In genomic region chr1:162872981-162873380, GRCh38 we compare ENCODE assay signal across 17 cellular contexts. TPM values are rescaled to one million over a fixed set of nuclear protein-coding genes. Genes with fewer than 3 reads are reported as not detected.
"Had no signal": no experiment of that assay in that cellular context is flagged by ENCODE, and none has a peak within 500 bp of the region (broad histone marks: within the 10 kb centered on the region; RNA-seq: fewer than 3 reads in every experiment).

No MANE protein-coding gene starts in this region.

- H3K4me3 ChIP-seq: dorsolateral prefrontal cortex, esophagus squamous epithelium, testis had no signal

- H3K4me1 Mint-ChIP-seq: stimulated activated naive CD8-positive, alpha-beta T cell treated with anti-CD3 and anti-CD28 coated beads, Interleukin-15, amount 100 ng/mL, for 72 hours; T-helper 17 cell had no signal

- H3K27ac Mint-ChIP-seq: nephron progenitor cell; stimulated activated naive CD8-positive, alpha-beta T cell treated with anti-CD3 and anti-CD28 coated beads, Interleukin-15, amount 100 ng/mL, for 72 hours; T-helper 17 cell had no signal

- DNase-seq: activated CD4-positive, alpha-beta T cell treated with anti-CD3 and anti-CD28 coated beads, Interleukin-2, amount 50 U/mL, for 4 hours; activated naive CD4-positive, alpha-beta T cell treated with anti-CD3 and anti-CD28 coated beads, Interleukin-2, amount 50 U/mL, for 16 hours; activated T-cell treated with anti-CD3 and anti-CD28 coated beads, Interleukin-2, amount 50 U/mL, for 1 hour; dorsolateral prefrontal cortex; esophagus squamous epithelium; mesendoderm; nephron progenitor cell; stimulated activated CD4-positive, alpha-beta T cell treated with anti-CD3 and anti-CD28 coated beads, Interleukin-15, amount 100 ng/mL, for 24 hours; stimulated activated CD4-positive, alpha-beta T cell treated with anti-CD3 and anti-CD28 coated beads, Interleukin-4, amount 100 ng/mL, for 24 hours; stimulated activated naive CD8-positive, alpha-beta T cell treated with anti-CD3 and anti-CD28 coated beads, Interleukin-15, amount 100 ng/mL, for 72 hours; T-helper 17 cell; testis had no signal

- H3K36me3 ChIP-seq: esophagus squamous epithelium had no signal

- H3K9me3 ChIP-seq: testis had no signal

- H3K27me3 ChIP-seq: dorsolateral prefrontal cortex, testis had no signal

- H3K4me3 Mint-ChIP-seq: nephron progenitor cell; stimulated activated naive CD8-positive, alpha-beta T cell treated with anti-CD3 and anti-CD28 coated beads, Interleukin-15, amount 100 ng/mL, for 72 hours; T-helper 17 cell had no signal

- H3K4me1 ChIP-seq: foreskin keratinocyte, testis had no signal

- H3K27ac ChIP-seq: dorsolateral prefrontal cortex, esophagus squamous epithelium, foreskin keratinocyte, testis had no signal

- ATAC-seq: activated CD4-positive, CD25-positive, alpha-beta regulatory T cell treated with anti-CD3 and anti-CD28 coated beads, Interleukin-2, amount 50 U/mL, for 24 hours; stimulated activated naive CD8-positive, alpha-beta T cell treated with anti-CD3 and anti-CD28 coated beads, Interleukin-15, amount 100 ng/mL, for 72 hours; T-helper 17 cell had no signal

RNA-seq across cellular contexts. Expression of gene CCDC190, which starts 12.0 kb away (rescaled TPM):
- total RNA-seq: cerebellum, foreskin keratinocyte, liver, omental fat pad, T-helper 17 cell had no signal
